In genomic region chr1:227071898-227072587, GRCh38 we compare ENCODE assay signal across 20 cellular contexts.
DNase-seq lines count a peak whose midpoint lies in the region; ATAC-seq and TF ChIP-seq lines count a peak whose summit lies in the region.
"Had no signal": no experiment of that assay in that cellular context is flagged by ENCODE, and none has a peak within 500 bp of the region (broad histone marks: within the 10 kb centered on the region; RNA-seq: fewer than 3 reads in every experiment).

No MANE protein-coding gene starts in this region.

- H2AK5ac ChIP-seq in IMR-90 (ENCODE audit: low read depth, low read length), result no peak overlapping the region

- H4K8ac ChIP-seq in IMR-90 (ENCODE audit: low read depth in 2 of 2, low read length in 2 of 2), result no peak overlapping the region

- no peak overlapping the region for H2BK120ac ChIP-seq in IMR-90 (ENCODE audit: low read depth, low read length)

- no peaks in the 10 kb centered on the region for H3K79me1 ChIP-seq in IMR-90 (ENCODE audit: low read depth in 1 of 2, low read length in 2 of 2)

- TF ChIP-seq CTCF in cardiac muscle cell (IDR thresholded peaks at IDR 0.05; ENCODE audit: low read depth, low read length) (no peak), heart right ventricle (IDR thresholded peaks at IDR 0.05) (no peak), GM23338 (conservative IDR thresholded peaks at IDR 0.05; ENCODE audit: low read depth in 2 of 2) (no peak), IMR-90 (conservative IDR thresholded peaks at IDR 0.05; ENCODE audit: low read depth, low read length) (no peak), upper lobe of left lung (IDR thresholded peaks at IDR 0.05) (no peak)

- BruUV-seq in IMR-90 (replicated peaks; lab: Mats Ljungman, UMichigan), result no TSS peak

- H4K91ac ChIP-seq in IMR-90 (ENCODE audit: insufficient read depth, low read depth, low read length), result no peak overlapping the region

- H3K4me2 ChIP-seq in GM23338 (no peak overlapping the region), IMR-90 (ENCODE audit: low read depth, low read length) (no peak overlapping the region)

- no peak overlapping the region for H3K9ac ChIP-seq in IMR-90 (ENCODE audit: low read depth, low read length)

- CTCF ChIA-PET in IMR-90 (lab: Yijun Ruan, JAX), result no interaction called here

- H3K9me3 Mint-ChIP-seq in GM23338, result no peaks in the 10 kb centered on the region
- H3K9me3 Mint-ChIP-seq: CD4-positive, CD25-positive, alpha-beta regulatory T cell; CD8-positive, alpha-beta memory T cell; IgD-negative memory B cell had no signal

- POLR2A ChIA-PET in IMR-90 (lab: Charles Lee; ENCODE audit: unreplicated experiment), result no interaction called here

- no peak overlapping the region for H3K18ac ChIP-seq in IMR-90 (ENCODE audit: low read depth, low read length)

- H3K27ac Mint-ChIP-seq in GM23338, result no peak overlapping the region; the same call in 1 of the 2 replicates
- H3K27ac Mint-ChIP-seq: CD4-positive, CD25-positive, alpha-beta regulatory T cell; CD8-positive, alpha-beta memory T cell; IgD-negative memory B cell had no signal

- H3K9me1 ChIP-seq in IMR-90 (ENCODE audit: insufficient read depth, low read length), result no peaks in the 10 kb centered on the region

- H3K27me3 Mint-ChIP-seq in GM23338 (ENCODE audit: insufficient read depth, low read depth, poor library complexity), result no peaks in the 10 kb centered on the region

- H3K4ac ChIP-seq in IMR-90 (ENCODE audit: low read depth, low read length), result no peak overlapping the region

- H2AFZ ChIP-seq in GM23338 (no peak overlapping the region), IMR-90 (replicated peaks; ENCODE audit: low read length, poor library complexity) (no peak overlapping the region)

- H4K5ac ChIP-seq in IMR-90 (ENCODE audit: low read depth, low read length), result no peak overlapping the region

- dilution Hi-C loops in IMR-90 (cut with HindIII; ENCODE audit: low sequenced_read_pairs, unreplicated experiment), result no loop called here

- no peaks in the 10 kb centered on the region for H3K79me2 ChIP-seq in GM23338 (replicated peaks; ENCODE audit: insufficient read depth)

- no peak overlapping the region for H2AK9ac ChIP-seq in IMR-90 (replicated peaks; ENCODE audit: low read depth, low read length, poor library complexity)

- TF ChIP-seq EP300 in upper lobe of left lung (IDR thresholded peaks at IDR 0.05), result no peak

- H3K9me3 ChIP-seq in cardiac muscle cell (ENCODE audit: low read depth) (no peaks in the 10 kb centered on the region), heart right ventricle (no peaks in the 10 kb centered on the region), IMR-90 (ENCODE audit: control insufficient read depth, insufficient read depth, low read length) (no peaks in the 10 kb centered on the region), upper lobe of left lung (no peaks in the 10 kb centered on the region)
- H3K9me3 ChIP-seq: BE2C had no signal

- ATAC-seq in heart right ventricle (no peak), GM23338 (peak; percentile 48; the same call in 2 of the 3 replicates), IMR-90 (ENCODE audit: low read depth) (no peak), upper lobe of left lung (ENCODE audit: low FRiP score in 2 of 2) (no peak)
- ATAC-seq: HCT116 had no signal

- TF ChIP-seq RAD21 in IMR-90 (IDR thresholded peaks at IDR 0.05; ENCODE audit: low read length), result no peak

- H3K4me1 ChIP-seq in cardiac muscle cell (ENCODE audit: low read depth) (peaks cover 11% of the 10 kb centered on the region), heart right ventricle (peaks cover 0 to 7% (median 0%) of the 10 kb centered on the region in 9 donors), GM23338 (ENCODE audit: insufficient read depth) (peaks cover 15% of the 10 kb centered on the region; the same call in 1 of the 2 replicates), IMR-90 (ENCODE audit: control insufficient read depth, insufficient read depth, low read length) (0 out of 2 replicates have a peak, but pooled peaks cover 2% of the 10 kb centered on the region), upper lobe of left lung (no peaks in the 10 kb centered on the region)
- H3K4me1 ChIP-seq: BE2C had no signal

- no peak overlapping the region for H3K14ac ChIP-seq in IMR-90 (replicated peaks; ENCODE audit: low read depth, low read length)

- H3K23ac ChIP-seq in IMR-90 (ENCODE audit: low read depth, low read length), result no peak overlapping the region

- H3F3A ChIP-seq in GM23338 (replicated peaks; ENCODE audit: low read depth), result no peaks in the 10 kb centered on the region

- H3K27ac ChIP-seq in cardiac muscle cell, result peak overlapping the region; percentile 1
- H3K27ac ChIP-seq in heart right ventricle, result no peak overlapping the region
- H3K27ac ChIP-seq in GM23338 (ENCODE audit: low read depth), result no peak overlapping the region
- no peak overlapping the region for H3K27ac ChIP-seq in IMR-90 (ENCODE audit: insufficient read depth, low read length)
- H3K27ac ChIP-seq in upper lobe of left lung, result no peak overlapping the region

- peaks cover 13% of the 10 kb centered on the region for H3K36me3 ChIP-seq in cardiac muscle cell
- peaks cover 0 to 80% (median 10%) of the 10 kb centered on the region in 9 donors for H3K36me3 ChIP-seq in heart right ventricle
- no peaks in the 10 kb centered on the region for H3K36me3 ChIP-seq in GM23338 (ENCODE audit: insufficient read depth)
- H3K36me3 ChIP-seq in IMR-90 (ENCODE audit: control insufficient read depth, insufficient read depth, low read length), result peaks cover 2% of the 10 kb centered on the region; the same call in 1 of the 2 replicates
- peaks cover 0 to 25% (median 0%) of the 10 kb centered on the region in 4 donors for H3K36me3 ChIP-seq in upper lobe of left lung
- H3K36me3 ChIP-seq: BE2C had no signal

- 88 to 93% methylated on average over 4 of the region's 4 CpGs for WGBS in heart right ventricle, 2 donors
- no CpG with 5 or more reads among the region's 4 CpGs for WGBS in IMR-90 (ENCODE audit: extremely low coverage in 2 of 2, insufficient read length in 1 of 2), 2 experiments
- 89 to 92% methylated on average over 4 of the region's 4 CpGs for WGBS in upper lobe of left lung, 2 donors

- in situ Hi-C loops in IMR-90 (cut with MboI; ENCODE audit: low sequenced_read_pairs), result no loop called here

- H3K9me2 ChIP-seq in GM23338 (ENCODE audit: insufficient read depth), result no peaks in the 10 kb centered on the region

- H3K4me1 Mint-ChIP-seq in GM23338, result peaks cover 12% of the 10 kb centered on the region

- no peak overlapping the region for H2BK5ac ChIP-seq in IMR-90 (ENCODE audit: low read depth, low read length, poor library complexity, severe bottlenecking)

- H3K36me3 Mint-ChIP-seq in GM23338 (ENCODE audit: low read depth), result peaks cover 4% of the 10 kb centered on the region; the same call in 1 of the 3 replicates
- H3K36me3 Mint-ChIP-seq: CD4-positive, CD25-positive, alpha-beta regulatory T cell; IgD-negative memory B cell had no signal

- no peaks in the 10 kb centered on the region for H4K20me1 ChIP-seq in GM23338 (replicated peaks; ENCODE audit: insufficient read depth)
- H4K20me1 ChIP-seq in IMR-90 (ENCODE audit: insufficient read depth, low read length), result no peaks in the 10 kb centered on the region

- intact Hi-C loops in heart right ventricle (cut with DNase I), result no loop called here
- intact Hi-C loops in IMR-90 (cut with micrococcal nuclease), result loop anchor here (5.0 kb wide), 1 partner anchor 40 kb away; no protein-coding TSS in a partner anchor

- no peak overlapping the region for H3K4me3 ChIP-seq in cardiac muscle cell
- H3K4me3 ChIP-seq in heart right ventricle, result no peak overlapping the region
- H3K4me3 ChIP-seq in GM23338, result no peak overlapping the region
- no peak overlapping the region for H3K4me3 ChIP-seq in IMR-90 (ENCODE audit: insufficient read depth, low read depth, low read length)
- no peak overlapping the region for H3K4me3 ChIP-seq in upper lobe of left lung

- H2BK15ac ChIP-seq in IMR-90 (ENCODE audit: low read depth, low read length), result no peak overlapping the region

- no peak overlapping the region for H3K4me3 Mint-ChIP-seq in GM23338
- H3K4me3 Mint-ChIP-seq: CD4-positive, CD25-positive, alpha-beta regulatory T cell; CD8-positive, alpha-beta memory T cell; IgD-negative memory B cell had no signal

- no peak overlapping the region for H3K56ac ChIP-seq in IMR-90 (ENCODE audit: extremely low read depth, insufficient read depth, low read length)

- H2BK20ac ChIP-seq in IMR-90 (ENCODE audit: low read depth, low read length), result no peak overlapping the region

- DNase-seq in cardiac muscle cell (ENCODE audit: low read depth in 1 of 2, low spot score in 1 of 2), result no peak
- DNase-seq in heart right ventricle, result no peak
- DNase-seq in GM23338 (ENCODE audit: low spot score), result peak; percentile 7
- no peak for DNase-seq in IMR-90
- DNase-seq in superior temporal gyrus (ENCODE audit: extremely low spot score), result no peak
- DNase-seq in NCI-H1436 treated with DMSO at 0.1 percent for 48 hours (lab: John Stamatoyannopoulos, UW), result no peak
- no peak for DNase-seq in upper lobe of left lung
- DNase-seq: ACHN; BE2C; C1 segment of cervical spinal cord; CD4-positive, CD25-positive, alpha-beta regulatory T cell; CD8-positive, alpha-beta memory T cell; COR-L47; DMS79; GDM1; GOT3; H7; KG1 had no signal

- no peaks in the 10 kb centered on the region for H3K27me3 ChIP-seq in cardiac muscle cell
- no peaks in the 10 kb centered on the region for H3K27me3 ChIP-seq in heart right ventricle
- H3K27me3 ChIP-seq in GM23338 (ENCODE audit: insufficient read depth), result no peaks in the 10 kb centered on the region
- H3K27me3 ChIP-seq in IMR-90 (ENCODE audit: control insufficient read depth, insufficient read depth, low read length), result no peaks in the 10 kb centered on the region
- H3K27me3 ChIP-seq in upper lobe of left lung, result no peaks in the 10 kb centered on the region
- H3K27me3 ChIP-seq: BE2C had no signal

- TF ChIP-seq POLR2A in IMR-90 (IDR thresholded peaks at IDR 0.05; ENCODE audit: low read depth, low read length), result no peak
- TF ChIP-seq POLR2A in upper lobe of left lung (IDR thresholded peaks at IDR 0.05), result no peak

TF ChIP-seq in GM23338, 12 proteins besides CTCF, POLR2A, EP300 and RAD21 (continues in another document):
- no peak for TF ChIP-seq POLR2AphosphoS5 (IDR thresholded peaks at IDR 0.05; ENCODE audit: low read depth)

TF ChIP-seq in IMR-90, 13 proteins besides CTCF, POLR2A, EP300 and RAD21 (continues in another document):
- TF ChIP-seq BHLHE40 (IDR thresholded peaks at IDR 0.05; ENCODE audit: low read depth, low read length) (no peak), RFX5 (IDR thresholded peaks at IDR 0.05; ENCODE audit: low read depth, low read length) (no peak), MXI1 (IDR thresholded peaks at IDR 0.05; ENCODE audit: borderline replicate concordance, low read depth, low read length) (no peak)
- TF ChIP-seq, protein P1, sequence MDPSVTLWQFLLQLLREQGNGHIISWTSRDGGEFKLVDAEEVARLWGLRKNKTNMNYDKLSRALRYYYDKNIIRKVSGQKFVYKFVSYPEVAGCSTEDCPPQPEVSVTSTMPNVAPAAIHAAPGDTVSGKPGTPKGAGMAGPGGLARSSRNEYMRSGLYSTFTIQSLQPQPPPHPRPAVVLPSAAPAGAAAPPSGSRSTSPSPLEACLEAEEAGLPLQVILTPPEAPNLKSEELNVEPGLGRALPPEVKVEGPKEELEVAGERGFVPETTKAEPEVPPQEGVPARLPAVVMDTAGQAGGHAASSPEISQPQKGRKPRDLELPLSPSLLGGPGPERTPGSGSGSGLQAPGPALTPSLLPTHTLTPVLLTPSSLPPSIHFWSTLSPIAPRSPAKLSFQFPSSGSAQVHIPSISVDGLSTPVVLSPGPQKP (IDR thresholded peaks at IDR 0.05; ENCODE audit: borderline replicate concordance, low read depth, low read length), result no peak
